In genomic region chr11:7564803-7565202, GRCh38 we compare ENCODE assay signal across 24 cellular contexts.
"Had no signal": no experiment of that assay in that cellular context is flagged by ENCODE, and none has a peak within 500 bp of the region (broad histone marks: within the 10 kb centered on the region; RNA-seq: fewer than 3 reads in every experiment).

No MANE protein-coding gene starts in this region.

- ATAC-seq: HepG2 had no signal

- H3K27ac ChIP-seq: SJSA1, SK-N-MC had no signal

- H3K36me3 ChIP-seq: MG63, SJSA1 had no signal

- H3K27me3 ChIP-seq: MG63, SJSA1 had no signal

- DNase-seq: IMR-90, Karpas-422, KG1, MG63, NCI-H1092, NCI-H1105 treated with DMSO at 0.1 percent for 48 hours, NCI-H1417 treated with DMSO at 0.1 percent for 48 hours, NCI-H146, NCI-H1694 treated with DMSO at 0.1 percent for 48 hours, NCI-H1930, NCI-H2081 treated with DMSO at 0.1 percent for 48 hours, NCI-H2171, NCI-H226, NCI-H446, NCI-H510A, NCI-H524 treated with DMSO at 0.1 percent for 48 hours, NCI-H69, NCI-H774, Right ventricle myocardium superior, RPMI8226, SIG-M5 had no signal

- H3K9me3 ChIP-seq: MG63, SJSA1 had no signal

- H3K4me3 ChIP-seq: MG63, SJSA1, SK-N-MC had no signal

- H3K4me1 ChIP-seq: SJSA1 had no signal
